7 cellular contexts compared by ENCODE assay signal in genomic region chr19:35545855-35546381, GRCh38.
DNase-seq lines count a peak whose midpoint lies in the region; ATAC-seq and TF ChIP-seq lines count a peak whose summit lies in the region.

No MANE protein-coding gene starts in this region.

- peak overlapping the region; percentile 89 for H3K4me3 ChIP-seq in OCI-LY3 (ENCODE audit: low read length)
- H3K4me3 ChIP-seq in rectal smooth muscle tissue (ENCODE audit: low read length), result peak overlapping the region; percentile 92

- H3K36me3 ChIP-seq in OCI-LY3 (replicated peaks; ENCODE audit: low read depth, low read length), result peaks cover 22% of the 10 kb centered on the region
- peaks cover 7% of the 10 kb centered on the region for H3K36me3 ChIP-seq in rectal smooth muscle tissue (ENCODE audit: control insufficient read depth, insufficient read depth, low read length)

- no peaks in the 10 kb centered on the region for H3K27me3 ChIP-seq in OCI-LY3 (ENCODE audit: low read depth, low read length)
- H3K27me3 ChIP-seq in rectal smooth muscle tissue (ENCODE audit: control insufficient read depth, insufficient read depth, low read length), result no peaks in the 10 kb centered on the region

- H2AFZ ChIP-seq in OCI-LY3 (ENCODE audit: low read depth, low read length), result peak overlapping the region; percentile 78

- peak overlapping the region; percentile 91 for H3K4me2 ChIP-seq in OCI-LY3 (ENCODE audit: low read length)

- no peaks in the 10 kb centered on the region; the same call in 1 of the 2 replicates for H4K20me1 ChIP-seq in OCI-LY3 (ENCODE audit: insufficient read depth, low read length)

- H3K27ac ChIP-seq in OCI-LY3 (ENCODE audit: low read length) (peak overlapping the region; percentile 46), rectal smooth muscle tissue (ENCODE audit: low read depth, low read length) (peak overlapping the region; percentile 82)

- H3K4me1 ChIP-seq in OCI-LY3 (ENCODE audit: low read length) (peaks cover 25% of the 10 kb centered on the region), rectal smooth muscle tissue (ENCODE audit: control insufficient read depth, insufficient read depth, low read length) (peaks cover 14% of the 10 kb centered on the region)

- TF ChIP-seq CTCF in OCI-LY3 (IDR thresholded peaks at IDR 0.05; ENCODE audit: low read depth, low read length), result no peak

- H3K9ac ChIP-seq in OCI-LY3 (ENCODE audit: low read length) (peak overlapping the region; percentile 94), rectal smooth muscle tissue (ENCODE audit: low read length) (peak overlapping the region; percentile 77)

- H3K9me3 ChIP-seq in OCI-LY3 (ENCODE audit: insufficient read depth, low read length), result no peaks in the 10 kb centered on the region

- H3K79me2 ChIP-seq in OCI-LY3 (ENCODE audit: low read length), result peaks cover 36% of the 10 kb centered on the region

- DNase-seq in activated effector memory CD4-positive, alpha-beta T cell treated with anti-CD3 and anti-CD28 coated beads, Interleukin-2, amount 50 U/mL, for 16 hours, result peak; percentile 84
- peak; percentile 31 for DNase-seq in glomerular visceral epithelial cell (ENCODE audit: extremely low spot score)
- no peak for DNase-seq in NCI-H2081 treated with DMSO at 0.1 percent for 48 hours (lab: John Stamatoyannopoulos, UW)

- ATAC-seq in GM18867 (IDR thresholded peaks at IDR 0.05; ENCODE audit: unreplicated experiment) (peak; percentile 47), HG02943 (IDR thresholded peaks at IDR 0.05; ENCODE audit: low read depth, unreplicated experiment) (peak; percentile 54)
